Comparison of ENCODE assay signal across 8 cellular contexts in the genomic region with DNA sequence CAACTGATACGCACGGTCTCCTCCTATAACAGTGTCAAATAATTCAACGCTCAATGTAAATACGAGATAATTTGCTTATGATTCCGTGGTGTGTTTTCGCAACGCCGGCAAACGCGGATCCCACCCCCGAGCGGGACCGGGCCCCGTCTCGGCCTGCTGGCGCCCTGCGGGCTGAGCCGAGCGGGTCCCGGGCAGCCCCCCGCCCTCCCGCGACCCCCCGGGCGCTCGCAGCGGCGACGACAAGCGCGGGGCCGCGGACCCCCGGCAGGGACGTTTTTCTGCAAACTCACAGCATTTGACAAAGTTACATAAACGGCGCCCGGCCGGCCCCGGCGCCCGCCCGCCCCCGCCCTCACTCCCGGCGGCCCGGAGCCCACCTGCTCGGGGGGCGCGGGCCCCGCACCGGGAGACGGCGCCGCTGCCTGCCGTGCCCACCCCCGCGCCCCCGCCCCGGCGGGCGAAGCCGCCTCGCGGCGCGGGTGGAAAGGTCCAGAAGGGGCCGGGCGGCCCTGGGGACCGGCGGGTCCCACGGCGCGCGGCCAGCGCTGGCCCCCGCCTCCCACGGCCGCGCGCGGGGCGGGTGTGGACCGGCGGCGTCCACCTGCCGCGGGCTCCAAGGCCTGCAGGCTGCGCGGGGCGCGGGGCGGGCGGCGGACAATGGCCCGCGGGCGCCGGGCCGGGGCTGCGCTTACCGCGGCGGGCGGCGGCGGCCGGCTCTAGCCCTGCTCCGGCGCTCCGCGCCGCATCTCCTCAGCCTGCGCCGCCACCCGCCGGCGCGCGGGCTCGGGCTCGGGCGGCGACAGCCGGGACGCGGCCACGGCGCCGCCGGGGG. TPM values are rescaled to one million over a fixed set of nuclear protein-coding genes. Genes with fewer than 3 reads are reported as not detected.
DNase-seq lines count a peak whose midpoint lies in the region; ATAC-seq, FAIRE-seq and TF ChIP-seq lines count a peak whose summit lies in the region.

No MANE protein-coding gene starts in this region.

- peak overlapping the region; percentile 91 for H3K4me3 Mint-ChIP-seq in activated T-helper 1 cell treated with anti-CD3 and anti-CD28 coated beads, Interleukin-12 subunit alpha, Interleukin-12 subunit beta, Interleukin-2, Interleukin-4 antibody, amounts not matched to agents 30 ng/mL and 10 ng/mL and 1 ng/mL, durations not matched to agents 14 hours and 24 hours and 36 hours

- H3K4me3 ChIP-seq in iPS DF 6.9 (ENCODE audit: low read length) (peak overlapping the region; percentile 59), small intestine (ENCODE audit: low read depth in 1 of 2, low read length in 2 of 2) (peak overlapping the region; percentile 79 to 82)

- peak; percentile 61 for FAIRE-seq in GM12891 (lab: Jason Lieb, UNC)
- no peak for FAIRE-seq in small intestine (lab: Jason Lieb, UNC)

- H3K27me3 ChIP-seq in iPS DF 6.9 (ENCODE audit: control insufficient read depth, insufficient read depth, low read length) (no peaks in the 10 kb centered on the region), small intestine (ENCODE audit: control insufficient read depth in 2 of 2, insufficient read depth in 2 of 2, low read length in 2 of 2) (no peaks in the 10 kb centered on the region)

- no peaks in the 10 kb centered on the region for H3K36me3 ChIP-seq in iPS DF 6.9 (ENCODE audit: control insufficient read depth, insufficient read depth, low read length)
- peaks cover 0 to 2% of the 10 kb centered on the region in 2 donors for H3K36me3 ChIP-seq in small intestine (ENCODE audit: control insufficient read depth in 2 of 2, insufficient read depth in 2 of 2, low read length in 2 of 2)

- peak overlapping the region; percentile 80 for H3K27ac Mint-ChIP-seq in activated T-helper 1 cell treated with anti-CD3 and anti-CD28 coated beads, Interleukin-12 subunit alpha, Interleukin-12 subunit beta, Interleukin-2, Interleukin-4 antibody, amounts not matched to agents 30 ng/mL and 10 ng/mL and 1 ng/mL, durations not matched to agents 14 hours and 24 hours and 36 hours

- peaks cover 2% of the 10 kb centered on the region; the same call in 1 of the 2 replicates for H3K4me1 ChIP-seq in iPS DF 6.9 (ENCODE audit: control insufficient read depth, insufficient read depth, low read length)
- no peaks in the 10 kb centered on the region for H3K4me1 ChIP-seq in small intestine (ENCODE audit: control insufficient read depth in 2 of 2, insufficient read depth in 1 of 2, low read depth in 1 of 2, low read length in 1 of 2)

- WGBS in iPS DF 6.9 (ENCODE audit: insufficient coverage, insufficient read length) = no CpG with 5 or more reads among the region's 131 CpGs
- WGBS in small intestine, 3 donors = 0 to 1% (median 1%) methylated on average over 69 to 131 of the region's 131 CpGs

- no peak for DNase-seq in GM12891 (ENCODE audit: insufficient read length, low spot score)
- no peak for DNase-seq in activated T-helper 1 cell treated with anti-CD3 and anti-CD28 coated beads, Interleukin-12 subunit alpha, Interleukin-12 subunit beta, Interleukin-2, Interleukin-4 antibody, amounts not matched to agents 30 ng/mL and 10 ng/mL and 1 ng/mL, durations not matched to agents 14 hours and 24 hours and 36 hours (ENCODE audit: low spot score)
- DNase-seq in iPS DF 6.9 (ENCODE audit: low read depth, low spot score) = no peak
- DNase-seq in small intestine = peak; percentile 67
- no peak for DNase-seq in epidermal melanocyte (ENCODE audit: insufficient read length, low spot score)

- peaks cover 45% of the 10 kb centered on the region for H3K4me1 Mint-ChIP-seq in activated T-helper 1 cell treated with anti-CD3 and anti-CD28 coated beads, Interleukin-12 subunit alpha, Interleukin-12 subunit beta, Interleukin-2, Interleukin-4 antibody, amounts not matched to agents 30 ng/mL and 10 ng/mL and 1 ng/mL, durations not matched to agents 14 hours and 24 hours and 36 hours (ENCODE audit: low read depth)

- H3K9me3 ChIP-seq in iPS DF 6.9 (ENCODE audit: control insufficient read depth, insufficient read depth, low read length) (no peaks in the 10 kb centered on the region), small intestine (ENCODE audit: control insufficient read depth, low read depth) (no peaks in the 10 kb centered on the region)

- H3K27ac ChIP-seq in iPS DF 6.9 (ENCODE audit: low read length) = no peak overlapping the region
- H3K27ac ChIP-seq in small intestine (ENCODE audit: low read depth in 1 of 2, low read length in 1 of 2) = peak overlapping the region; percentile 50 to 69

- H3K27me3 Mint-ChIP-seq in activated T-helper 1 cell treated with anti-CD3 and anti-CD28 coated beads, Interleukin-12 subunit alpha, Interleukin-12 subunit beta, Interleukin-2, Interleukin-4 antibody, amounts not matched to agents 30 ng/mL and 10 ng/mL and 1 ng/mL, durations not matched to agents 14 hours and 24 hours and 36 hours (ENCODE audit: insufficient read depth) = peaks cover 11% of the 10 kb centered on the region

- TF ChIP-seq POLR2A in GM12891 (IDR thresholded peaks at IDR 0.05; ENCODE audit: low read depth, low read length) = no peak

- intact Hi-C loops in activated T-helper 1 cell treated with anti-CD3 and anti-CD28 coated beads, Interleukin-12 subunit alpha, Interleukin-12 subunit beta, Interleukin-2, Interleukin-4 antibody, amounts not matched to agents 30 ng/mL and 10 ng/mL and 1 ng/mL, durations not matched to agents 14 hours and 24 hours and 36 hours (cut with micrococcal nuclease) = loop anchor here (2.0 to 5.0 kb wide), 4 partner anchors 147 to 737 kb away; a partner anchor contains a TSS

- H3K9me3 Mint-ChIP-seq in activated T-helper 1 cell treated with anti-CD3 and anti-CD28 coated beads, Interleukin-12 subunit alpha, Interleukin-12 subunit beta, Interleukin-2, Interleukin-4 antibody, amounts not matched to agents 30 ng/mL and 10 ng/mL and 1 ng/mL, durations not matched to agents 14 hours and 24 hours and 36 hours = no peaks in the 10 kb centered on the region

- ATAC-seq in HG03159 (IDR thresholded peaks at IDR 0.05; ENCODE audit: unreplicated experiment) = peak; percentile 3
- ATAC-seq in HG03439 (IDR thresholded peaks at IDR 0.05; ENCODE audit: unreplicated experiment) = no peak
- ATAC-seq in HG03571 (IDR thresholded peaks at IDR 0.05; ENCODE audit: unreplicated experiment) = no peak

- H3K36me3 Mint-ChIP-seq in activated T-helper 1 cell treated with anti-CD3 and anti-CD28 coated beads, Interleukin-12 subunit alpha, Interleukin-12 subunit beta, Interleukin-2, Interleukin-4 antibody, amounts not matched to agents 30 ng/mL and 10 ng/mL and 1 ng/mL, durations not matched to agents 14 hours and 24 hours and 36 hours (ENCODE audit: low read depth) = peaks cover 8% of the 10 kb centered on the region

TF ChIP-seq in GM12891, 5 proteins besides CTCF, POLR2A, EP300 and RAD21:
- TF ChIP-seq POU2F2 (IDR thresholded peaks at IDR 0.05; ENCODE audit: low read depth, low read length) (no peak), PAX5 (IDR thresholded peaks at IDR 0.05; ENCODE audit: insufficient read depth, low read length, severe bottlenecking) (no peak), POLR2AphosphoS5 (IDR thresholded peaks at IDR 0.05; ENCODE audit: low read depth, low read length) (no peak), TAF1 (IDR thresholded peaks at IDR 0.05; ENCODE audit: low read depth, low read length) (no peak), SPI1 (IDR thresholded peaks at IDR 0.05; ENCODE audit: low read depth, low read length) (no peak)

RNA-seq across cellular contexts. Expression of a gene that starts 0.6 kb away (rescaled TPM):
- 4.0 TPM for polyA plus RNA-seq in GM12891 (2012; ENCODE audit: low read depth, missing spikeins)
- total RNA-seq in activated T-helper 1 cell treated with anti-CD3 and anti-CD28 coated beads, Interleukin-12 subunit alpha, Interleukin-12 subunit beta, Interleukin-2, Interleukin-4 antibody, amounts not matched to agents 30 ng/mL and 10 ng/mL and 1 ng/mL, durations not matched to agents 14 hours and 24 hours and 36 hours = 41.3 and 42.1 TPM in 2 replicates
- 10 to 100 TPM in 1 of 3 donors, 1 to 10 TPM in 2; 3.1 to 11.3 (median 4.6) TPM for polyA plus RNA-seq in small intestine
